10 cellular contexts compared by ENCODE assay signal in the genomic region with DNA sequence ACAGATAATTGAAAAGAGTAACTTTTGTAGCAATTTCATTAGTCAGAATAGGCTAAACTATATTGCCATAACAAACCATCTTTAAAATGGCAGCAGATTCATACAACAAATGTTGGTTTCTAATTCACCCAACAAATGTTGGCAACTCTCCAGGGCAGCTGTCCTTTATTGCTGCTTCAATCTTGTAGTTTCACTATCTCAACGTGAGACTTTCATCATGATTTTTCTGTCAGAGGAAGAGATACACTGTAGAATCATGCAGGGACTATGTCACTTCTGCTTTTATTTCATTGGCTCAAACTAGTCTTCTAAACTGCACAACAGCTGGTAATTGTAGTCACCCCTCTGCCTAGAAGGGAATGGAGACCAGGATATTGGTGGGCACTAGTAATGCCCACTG.
A peak's percentile ranks its signal among the peaks of the same experiment; 100 is the strongest.
DNase-seq lines count a peak whose midpoint lies in the region; ATAC-seq, FAIRE-seq and TF ChIP-seq lines count a peak whose summit lies in the region.
"Had no signal": no experiment of that assay in that cellular context is flagged by ENCODE, and none has a peak within 500 bp of the region (broad histone marks: within the 10 kb centered on the region; RNA-seq: fewer than 3 reads in every experiment).

No MANE protein-coding gene starts in this region.

- no peaks in the 10 kb centered on the region for H3K36me3 Mint-ChIP-seq in activated CD4-positive, alpha-beta T cell treated with anti-CD3 and anti-CD28 coated beads for 36 hours (ENCODE audit: low read depth)
- no peaks in the 10 kb centered on the region for H3K36me3 Mint-ChIP-seq in activated CD4-positive, alpha-beta T cell treated with anti-CD3 and anti-CD28 coated beads, Interleukin-2, amount 10 ng/mL, durations not matched to agents 24 days and 14 days (ENCODE audit: low read depth)

- no peak overlapping the region for H3K4me3 ChIP-seq in choroid plexus epithelial cell (ENCODE audit: low read depth, low read length)
- H3K4me3 ChIP-seq: lung had no signal

- H3K27ac ChIP-seq in substantia nigra (ENCODE audit: low read depth, low read length, poor library complexity, severe bottlenecking), result peak overlapping the region; percentile 40

- no peak for FAIRE-seq in RCC 7860 (lab: Jason Lieb, UNC)

- POLR2A ChIA-PET in activated CD4-positive, alpha-beta T cell treated with anti-CD3 and anti-CD28 coated beads for 36 hours (lab: Charles Lee), result no interaction called here

- peak; percentile 36 for ATAC-seq in activated CD4-positive, alpha-beta T cell treated with anti-CD3 and anti-CD28 coated beads for 36 hours
- ATAC-seq in GM18873 (IDR thresholded peaks at IDR 0.05; ENCODE audit: low FRiP score, unreplicated experiment), result no peak

- peak; percentile 32 for DNase-seq in activated CD4-positive, alpha-beta T cell treated with anti-CD3 and anti-CD28 coated beads for 36 hours
- no peak for DNase-seq in activated CD4-positive, alpha-beta T cell treated with anti-CD3 and anti-CD28 coated beads, Interleukin-2, amount 10 ng/mL, durations not matched to agents 24 days and 14 days
- DNase-seq in NCI-H1694 (lab: John Stamatoyannopoulos, UW), result peak; percentile 52
- peak; percentile 77 for DNase-seq in choroid plexus epithelial cell (ENCODE audit: low read depth)
- peak in 3 of 49 donors; percentile 17 to 32 (median 24) for DNase-seq in substantia nigra (lab: John Stamatoyannopoulos, UW)
- no peak for DNase-seq in HuH-7.5 (ENCODE audit: low spot score)
- no peak for DNase-seq in RCC 7860 (ENCODE audit: low spot score)
- DNase-seq: Caco-2 had no signal

- intact Hi-C loops in activated CD4-positive, alpha-beta T cell treated with anti-CD3 and anti-CD28 coated beads for 36 hours (cut with DNase I, micrococcal nuclease), result no loop called here
- intact Hi-C loops in activated CD4-positive, alpha-beta T cell treated with anti-CD3 and anti-CD28 coated beads, Interleukin-2, amount 10 ng/mL, durations not matched to agents 24 days and 14 days (cut with micrococcal nuclease), result no loop called here

- H3K9me3 Mint-ChIP-seq in activated CD4-positive, alpha-beta T cell treated with anti-CD3 and anti-CD28 coated beads for 36 hours (ENCODE audit: low read depth), result no peaks in the 10 kb centered on the region
- no peaks in the 10 kb centered on the region for H3K9me3 Mint-ChIP-seq in activated CD4-positive, alpha-beta T cell treated with anti-CD3 and anti-CD28 coated beads, Interleukin-2, amount 10 ng/mL, durations not matched to agents 24 days and 14 days

- no peaks in the 10 kb centered on the region for H3K4me1 Mint-ChIP-seq in activated CD4-positive, alpha-beta T cell treated with anti-CD3 and anti-CD28 coated beads for 36 hours
- H3K4me1 Mint-ChIP-seq in activated CD4-positive, alpha-beta T cell treated with anti-CD3 and anti-CD28 coated beads, Interleukin-2, amount 10 ng/mL, durations not matched to agents 24 days and 14 days, result no peaks in the 10 kb centered on the region

- H3K27me3 Mint-ChIP-seq in activated CD4-positive, alpha-beta T cell treated with anti-CD3 and anti-CD28 coated beads for 36 hours, result no peaks in the 10 kb centered on the region
- H3K27me3 Mint-ChIP-seq in activated CD4-positive, alpha-beta T cell treated with anti-CD3 and anti-CD28 coated beads, Interleukin-2, amount 10 ng/mL, durations not matched to agents 24 days and 14 days, result peaks cover 3% of the 10 kb centered on the region

- no peak overlapping the region for H3K4me3 Mint-ChIP-seq in activated CD4-positive, alpha-beta T cell treated with anti-CD3 and anti-CD28 coated beads for 36 hours
- no peak overlapping the region for H3K4me3 Mint-ChIP-seq in activated CD4-positive, alpha-beta T cell treated with anti-CD3 and anti-CD28 coated beads, Interleukin-2, amount 10 ng/mL, durations not matched to agents 24 days and 14 days

- no peak overlapping the region for H3K27ac Mint-ChIP-seq in activated CD4-positive, alpha-beta T cell treated with anti-CD3 and anti-CD28 coated beads for 36 hours
- no peak overlapping the region for H3K27ac Mint-ChIP-seq in activated CD4-positive, alpha-beta T cell treated with anti-CD3 and anti-CD28 coated beads, Interleukin-2, amount 10 ng/mL, durations not matched to agents 24 days and 14 days

- CTCF ChIA-PET in activated CD4-positive, alpha-beta T cell treated with anti-CD3 and anti-CD28 coated beads for 36 hours (lab: Charles Lee), result no interaction called here

- TF ChIP-seq CTCF in choroid plexus epithelial cell (conservative IDR thresholded peaks at IDR 0.05; ENCODE audit: low read depth, low read length), result no peak

Comparison
In these comparisons a context has a peak if more than half of its experiments do, and no peak if none do; other contexts are left out.
1. DNase-seq: peak in activated CD4-positive, alpha-beta T cell treated with anti-CD3 and anti-CD28 coated beads for 36 hours (single experiment), NCI-H1694 (single experiment) and choroid plexus epithelial cell (single experiment); none in activated CD4-positive, alpha-beta T cell treated with anti-CD3 and anti-CD28 coated beads, Interleukin-2, amount 10 ng/mL, durations not matched to agents 24 days and 14 days (single experiment), HuH-7.5 (single experiment) and RCC 7860 (single experiment).